20 cellular contexts compared by ENCODE assay signal in genomic region chr17:15306406-15306970, GRCh38. TPM values are rescaled to one million over a fixed set of nuclear protein-coding genes. Genes with fewer than 3 reads are reported as not detected.
DNase-seq lines count a peak whose midpoint lies in the region; ATAC-seq and TF ChIP-seq lines count a peak whose summit lies in the region.
"Had no signal": no experiment of that assay in that cellular context is flagged by ENCODE, and none has a peak within 500 bp of the region (broad histone marks: within the 10 kb centered on the region; RNA-seq: fewer than 3 reads in every experiment).

No MANE protein-coding gene starts in this region.

- H3K4me1 ChIP-seq in right cardiac atrium (ENCODE audit: control insufficient read depth, insufficient read depth, low read length) (peaks cover 3% of the 10 kb centered on the region), esophagus squamous epithelium (peaks cover 0 to 8% (median 0%) of the 10 kb centered on the region in 3 donors), neuronal stem cell (ENCODE audit: control insufficient read depth in 2 of 2, insufficient read depth in 1 of 2, low read depth in 1 of 2, low read length in 2 of 2) (peaks cover 0 to 3% of the 10 kb centered on the region in 2 donors), HAP-1 (peaks cover 33% of the 10 kb centered on the region)
- H3K4me1 ChIP-seq: thyroid gland had no signal

- DNase-seq in right cardiac atrium = no peak
- no peak for DNase-seq in Right ventricle myocardium superior
- no peak for DNase-seq in esophagus squamous epithelium (lab: John Stamatoyannopoulos, UW)
- DNase-seq in neuronal stem cell (ENCODE audit: low spot score) = no peak
- DNase-seq in NCI-H526 (lab: John Stamatoyannopoulos, UW) = no peak
- no peak for DNase-seq in activated CD8-positive, alpha-beta memory T cell treated with anti-CD3 and anti-CD28 coated beads, Interleukin-2, amount 50 U/mL, for 4 hours
- DNase-seq in HAP-1 (ENCODE audit: low spot score in 2 of 2) = no peak
- no peak for DNase-seq in NCI-H146 treated with DMSO at 0.1 percent for 48 hours (lab: John Stamatoyannopoulos, UW; ENCODE audit: unreplicated experiment)
- DNase-seq: ACHN; activated CD4-positive, alpha-beta memory T cell treated with anti-CD3 and anti-CD28 coated beads for 36 hours; CD8-positive, alpha-beta T cell; hippocampal formation; naive B cell; NCI-H2081; PC-9; thyroid gland had no signal

- H2AFZ ChIP-seq in neuronal stem cell (ENCODE audit: low read length) = peak overlapping the region; percentile 9
- H2AFZ ChIP-seq: PC-9 had no signal

- no peak overlapping the region for H4K8ac ChIP-seq in neuronal stem cell (ENCODE audit: low read depth, low read length)

- no peaks in the 10 kb centered on the region for H3K27me3 ChIP-seq in right cardiac atrium (ENCODE audit: control insufficient read depth, insufficient read depth)
- no peaks in the 10 kb centered on the region for H3K27me3 ChIP-seq in esophagus squamous epithelium
- H3K27me3 ChIP-seq in neuronal stem cell (ENCODE audit: control insufficient read depth in 3 of 3, insufficient read depth in 3 of 3, low read depth in 1 of 3, low read length in 3 of 3) = peaks cover 0 to 8% (median 2%) of the 10 kb centered on the region in 3 experiments
- no peaks in the 10 kb centered on the region for H3K27me3 ChIP-seq in HAP-1 (ENCODE audit: low read depth)
- H3K27me3 ChIP-seq: thyroid gland had no signal

- TF ChIP-seq CTCF in esophagus squamous epithelium (IDR thresholded peaks at IDR 0.05) = no peak

- no peak for ATAC-seq in right cardiac atrium
- ATAC-seq in Right ventricle myocardium superior (ENCODE audit: poor library complexity) = no peak
- ATAC-seq: CD8-positive, alpha-beta T cell had no signal

- H3K36me3 ChIP-seq in esophagus squamous epithelium (no peaks in the 10 kb centered on the region), neuronal stem cell (replicated peaks in 1 of 2; ENCODE audit: control insufficient read depth in 2 of 2, insufficient read depth in 2 of 2, low read length in 2 of 2) (no peaks in the 10 kb centered on the region), HAP-1 (replicated peaks) (no peaks in the 10 kb centered on the region)
- H3K36me3 ChIP-seq: thyroid gland had no signal

- no peak for TF ChIP-seq POLR2A in esophagus squamous epithelium (IDR thresholded peaks at IDR 0.05)

- intact Hi-C loops in right cardiac atrium (cut with DNase I) (no loop called here), Right ventricle myocardium superior (cut with DNase I) (no loop called here), esophagus squamous epithelium (cut with DNase I) (no loop called here)

- no peak overlapping the region for H3K14ac ChIP-seq in neuronal stem cell (ENCODE audit: low read length)

- no peak overlapping the region for H3K27ac ChIP-seq in right cardiac atrium (ENCODE audit: low read length)
- peak overlapping the region in 3 of 4 donors; percentile 1 to 22 (median 10) for H3K27ac ChIP-seq in esophagus squamous epithelium
- H3K27ac ChIP-seq in neuronal stem cell (replicated peaks; ENCODE audit: low read length) = no peak overlapping the region
- H3K27ac ChIP-seq: PC-9, thyroid gland had no signal

- no peak overlapping the region for H2AK5ac ChIP-seq in neuronal stem cell (ENCODE audit: low read depth, low read length)

- H3K79me1 ChIP-seq in neuronal stem cell (ENCODE audit: low read depth, low read length) = no peaks in the 10 kb centered on the region

- H3K4ac ChIP-seq in neuronal stem cell (ENCODE audit: low read length) = no peak overlapping the region

- no peak overlapping the region for H3K23ac ChIP-seq in neuronal stem cell (ENCODE audit: low read depth, low read length, poor library complexity)

- H3K9me3 ChIP-seq in right cardiac atrium (ENCODE audit: control insufficient read depth, low read length) (no peaks in the 10 kb centered on the region), esophagus squamous epithelium (no peaks in the 10 kb centered on the region), neuronal stem cell (replicated peaks in 1 of 2; ENCODE audit: control insufficient read depth in 2 of 2, insufficient read depth in 1 of 2, low read depth in 1 of 2, low read length in 2 of 2) (no peaks in the 10 kb centered on the region), HAP-1 (no peaks in the 10 kb centered on the region)
- H3K9me3 ChIP-seq: thyroid gland had no signal

- no peak overlapping the region for H3K4me2 ChIP-seq in neuronal stem cell (ENCODE audit: insufficient read depth, low read length, poor library complexity, severe bottlenecking)
- H3K4me2 ChIP-seq: PC-9 had no signal

- H2BK15ac ChIP-seq in neuronal stem cell (ENCODE audit: low read length) = no peak overlapping the region

- H3K4me3 ChIP-seq in right cardiac atrium (ENCODE audit: low read length) = peak overlapping the region; percentile 16
- H3K4me3 ChIP-seq in esophagus squamous epithelium = peak overlapping the region in 1 of 4 donors; percentile 27
- no peak overlapping the region for H3K4me3 ChIP-seq in neuronal stem cell (ENCODE audit: low read length in 2 of 2)
- H3K4me3 ChIP-seq in HAP-1 = no peak overlapping the region
- H3K4me3 ChIP-seq: PC-9, thyroid gland had no signal

- no peak overlapping the region for H4K91ac ChIP-seq in neuronal stem cell (ENCODE audit: low read depth, low read length, poor library complexity)

- no peak overlapping the region for H3K9ac ChIP-seq in neuronal stem cell (ENCODE audit: low read depth, low read length, poor library complexity)

- H2BK5ac ChIP-seq in neuronal stem cell (ENCODE audit: low read length) = no peak overlapping the region

- no peak overlapping the region for H2BK120ac ChIP-seq in neuronal stem cell (ENCODE audit: low read depth, low read length)

- in situ Hi-C loops in HAP-1 (cut with MboI; ENCODE audit: low sequenced_read_pairs) = no loop called here

- H2BK12ac ChIP-seq in neuronal stem cell (ENCODE audit: low read length) = no peak overlapping the region

- no peak overlapping the region for H3K18ac ChIP-seq in neuronal stem cell (ENCODE audit: low read length)

- WGBS in right cardiac atrium = 23% methylated on average over 4 of the region's 4 CpGs
- WGBS in esophagus squamous epithelium, 2 donors = 13 to 34% methylated on average over 4 of the region's 4 CpGs
- WGBS in neuronal stem cell (ENCODE audit: extremely low coverage in 2 of 2, insufficient read length in 2 of 2, insufficient replicate concordance in 1 of 2), 2 donors = no CpG with 5 or more reads among the region's 4 CpGs

RNA-seq across cellular contexts. Expression of gene TEKT3, which starts 34.9 kb away (rescaled TPM):
- under 1 TPM in 3 of 4 donors, not detected in 1; 0.53 to 0.81 (median 0.77) TPM for total RNA-seq in right cardiac atrium
- 0.32 TPM for polyA plus RNA-seq in right cardiac atrium
- 0.43 TPM for total RNA-seq in Right ventricle myocardium superior
- total RNA-seq in esophagus squamous epithelium = under 1 TPM in 1 of 4 donors, not detected in 3; 0.83 TPM
- 0.93 TPM for polyA plus RNA-seq in neuronal stem cell (2013, experiment 1 of 2)
- 0.97 TPM for polyA plus RNA-seq in neuronal stem cell (2013, experiment 2 of 2)
- total RNA-seq: activated T-helper 1 cell treated with anti-CD3 and anti-CD28 coated beads, Interleukin-12 subunit alpha, Interleukin-12 subunit beta, Interleukin-2, Interleukin-4 antibody, amounts not matched to agents 30 ng/mL and 10 ng/mL and 1 ng/mL, durations not matched to agents 14 hours and 24 hours and 36 hours; Daoy; epithelial cell of proximal tubule; HT-29; PC-9 had no signal

RNA-seq across cellular contexts. Expression of gene PMP22, which starts 41.4 kb away (rescaled TPM):
- total RNA-seq in right cardiac atrium = 100 to 1,000 TPM; 116 to 137 (median 123) TPM
- 127 TPM for polyA plus RNA-seq in right cardiac atrium
- total RNA-seq in Right ventricle myocardium superior = 183 TPM
- total RNA-seq in esophagus squamous epithelium = 100 to 1,000 TPM in 1 of 4 donors, 10 to 100 TPM in 2, 1 to 10 TPM in 1; 4.0 to 102 (median 27.3) TPM
- polyA plus RNA-seq in neuronal stem cell (2013, experiment 1 of 2) = 8.6 TPM
- 8.7 TPM for polyA plus RNA-seq in neuronal stem cell (2013, experiment 2 of 2)
- total RNA-seq: activated CD4-positive, alpha-beta memory T cell treated with anti-CD3 and anti-CD28 coated beads for 36 hours; HT-29 had no signal

Comparison
In these comparisons a context has a peak if more than half of its experiments do, and no peak if none do; other contexts are left out.
1. H3K27ac ChIP-seq: peak in esophagus squamous epithelium (3 of 4); none in right cardiac atrium (single experiment) and neuronal stem cell (single experiment).